In genomic region chr17:49952209-49952911, GRCh38 we compare ENCODE assay signal across 8 cellular contexts. TPM values are rescaled to one million over a fixed set of nuclear protein-coding genes. Genes with fewer than 3 reads are reported as not detected.
DNase-seq lines count a peak whose midpoint lies in the region; ATAC-seq and TF ChIP-seq lines count a peak whose summit lies in the region.

No MANE protein-coding gene starts in this region.

- POLR2A ChIA-PET in activated CD4-positive, alpha-beta memory T cell treated with anti-CD3 and anti-CD28 coated beads for 36 hours (lab: Charles Lee): interaction anchor here (0.7 to 1.5 kb wide), 2 partner anchors 43 to 45 kb away, joined by 3 to 9 read pairs; partner anchors contain the start of gene DLX3

- H3K9me3 Mint-ChIP-seq in CD4-positive, CD25-positive, alpha-beta regulatory T cell: peaks cover 0 to 8% (median 0%) of the 10 kb centered on the region in 7 donors
- no peaks in the 10 kb centered on the region for H3K9me3 Mint-ChIP-seq in activated CD4-positive, alpha-beta memory T cell treated with anti-CD3 and anti-CD28 coated beads for 36 hours

- peak overlapping the region in 1 of 4 donors; percentile 48 for H3K4me3 Mint-ChIP-seq in CD4-positive, CD25-positive, alpha-beta regulatory T cell
- H3K4me3 Mint-ChIP-seq in activated CD4-positive, alpha-beta memory T cell treated with anti-CD3 and anti-CD28 coated beads for 36 hours: no peak overlapping the region

- H3K4me1 ChIP-seq in CD4-positive, CD25-positive, alpha-beta regulatory T cell (ENCODE audit: control insufficient read depth, insufficient read depth, low read length, poor library complexity, severe bottlenecking): no peaks in the 10 kb centered on the region
- H3K4me1 ChIP-seq in effector memory CD4-positive, alpha-beta T cell (ENCODE audit: control insufficient read depth, insufficient read depth, low read length, poor library complexity, severe bottlenecking): no peaks in the 10 kb centered on the region

- intact Hi-C loops in activated CD4-positive, alpha-beta memory T cell treated with anti-CD3 and anti-CD28 coated beads for 36 hours (cut with micrococcal nuclease): loop anchor here (1.0 to 10.0 kb wide), 3 partner anchors 42 to 68 kb away; no protein-coding TSS in a partner anchor

- CTCF ChIA-PET in activated CD4-positive, alpha-beta memory T cell treated with anti-CD3 and anti-CD28 coated beads for 36 hours (lab: Charles Lee): interaction anchor here (0.5 to 11.8 kb wide), 41 partner anchors 9 to 970 kb away, joined by 3 to 264 read pairs (median 4); partner anchors contain the start of genes DLX3 and DLX4

- no peaks in the 10 kb centered on the region for H3K4me1 Mint-ChIP-seq in CD4-positive, CD25-positive, alpha-beta regulatory T cell
- no peaks in the 10 kb centered on the region for H3K4me1 Mint-ChIP-seq in activated CD4-positive, alpha-beta memory T cell treated with anti-CD3 and anti-CD28 coated beads for 36 hours (ENCODE audit: low read depth)

- H3K27ac Mint-ChIP-seq in CD4-positive, CD25-positive, alpha-beta regulatory T cell: no peak overlapping the region
- no peak overlapping the region for H3K27ac Mint-ChIP-seq in activated CD4-positive, alpha-beta memory T cell treated with anti-CD3 and anti-CD28 coated beads for 36 hours

- no peak overlapping the region for H3K4me3 ChIP-seq in CD4-positive, CD25-positive, alpha-beta regulatory T cell (ENCODE audit: low read depth, low read length)
- no peak overlapping the region for H3K4me3 ChIP-seq in HFF-Myc (replicated peaks; ENCODE audit: low read depth, low read length)
- H3K4me3 ChIP-seq in effector memory CD4-positive, alpha-beta T cell (ENCODE audit: insufficient read depth, low read depth, low read length, poor library complexity, severe bottlenecking): no peak overlapping the region

- no peaks in the 10 kb centered on the region for H3K36me3 Mint-ChIP-seq in CD4-positive, CD25-positive, alpha-beta regulatory T cell
- no peaks in the 10 kb centered on the region for H3K36me3 Mint-ChIP-seq in activated CD4-positive, alpha-beta memory T cell treated with anti-CD3 and anti-CD28 coated beads for 36 hours

- peak; percentile 56 to 78 (median 73) for DNase-seq in CD4-positive, CD25-positive, alpha-beta regulatory T cell
- no peak for DNase-seq in HFF-Myc (ENCODE audit: extremely low read depth, low read depth)
- peak; percentile 68 for DNase-seq in NCI-H748 (lab: John Stamatoyannopoulos, UW; ENCODE audit: unreplicated experiment)
- DNase-seq in activated CD4-positive, alpha-beta memory T cell treated with anti-CD3 and anti-CD28 coated beads for 36 hours: peak; percentile 88
- DNase-seq in effector memory CD4-positive, alpha-beta T cell: peak; percentile 44 to 65 (median 61)
- peak; percentile 79 for DNase-seq in myocyte (ENCODE audit: low read depth)
- DNase-seq in stimulated activated CD8-positive, alpha-beta memory T cell treated with anti-CD3 and anti-CD28 coated beads, Interleukin-7, amount 100 ng/mL, for 4 hours (ENCODE audit: low read depth in 2 of 2): peak; percentile 58 to 65

- ATAC-seq in CD4-positive, CD25-positive, alpha-beta regulatory T cell (ENCODE audit: low read depth in 2 of 2): peak; percentile 75 to 81
- no peak for ATAC-seq in HG03571 (IDR thresholded peaks at IDR 0.05; ENCODE audit: unreplicated experiment)

- peaks cover 60% of the 10 kb centered on the region for H3K27me3 Mint-ChIP-seq in CD4-positive, CD25-positive, alpha-beta regulatory T cell
- peaks cover 47% of the 10 kb centered on the region for H3K27me3 Mint-ChIP-seq in activated CD4-positive, alpha-beta memory T cell treated with anti-CD3 and anti-CD28 coated beads for 36 hours

- H3K9me3 ChIP-seq in CD4-positive, CD25-positive, alpha-beta regulatory T cell (ENCODE audit: control insufficient read depth in 2 of 2, low read length in 2 of 2): no peaks in the 10 kb centered on the region
- no peaks in the 10 kb centered on the region for H3K9me3 ChIP-seq in effector memory CD4-positive, alpha-beta T cell (ENCODE audit: control insufficient read depth, low read length)

- no peak overlapping the region for H3K27ac ChIP-seq in CD4-positive, CD25-positive, alpha-beta regulatory T cell (ENCODE audit: insufficient read depth, low read length, poor library complexity, severe bottlenecking)
- H3K27ac ChIP-seq in effector memory CD4-positive, alpha-beta T cell (ENCODE audit: insufficient read depth, low read length, poor library complexity, severe bottlenecking): no peak overlapping the region

- no peaks in the 10 kb centered on the region for H3K27me3 ChIP-seq in CD4-positive, CD25-positive, alpha-beta regulatory T cell (ENCODE audit: control insufficient read depth, insufficient read depth, low read length)
- peaks cover 11% of the 10 kb centered on the region for H3K27me3 ChIP-seq in effector memory CD4-positive, alpha-beta T cell (replicated peaks; ENCODE audit: control insufficient read depth, insufficient read depth, low read length, poor library complexity, severe bottlenecking)

- no peaks in the 10 kb centered on the region for H3K36me3 ChIP-seq in CD4-positive, CD25-positive, alpha-beta regulatory T cell (ENCODE audit: control insufficient read depth, insufficient read depth, low read length)
- H3K36me3 ChIP-seq in effector memory CD4-positive, alpha-beta T cell (ENCODE audit: control insufficient read depth, insufficient read depth, low read length): no peaks in the 10 kb centered on the region

- peak; percentile 96 for TF ChIP-seq CTCF in HFF-Myc (IDR thresholded peaks at IDR 0.05; ENCODE audit: low read depth, low read length, missing control alignments)

RNA-seq across cellular contexts. Expression of gene DLX4, which starts 16.6 kb away (rescaled TPM):
- total RNA-seq in CD4-positive, CD25-positive, alpha-beta regulatory T cell: not detected
- polyA plus RNA-seq in CD4-positive, CD25-positive, alpha-beta regulatory T cell: not detected
- total RNA-seq in activated CD4-positive, alpha-beta memory T cell treated with anti-CD3 and anti-CD28 coated beads for 36 hours: under 1 TPM; 0.52 to 0.87 TPM
- not detected in 2 replicates for total RNA-seq in myocyte
- 0.33 TPM for polyA plus RNA-seq in myocyte (2012)

RNA-seq across cellular contexts. Expression of gene DLX3, which starts 42.7 kb away (rescaled TPM):
- not detected for total RNA-seq in CD4-positive, CD25-positive, alpha-beta regulatory T cell
- polyA plus RNA-seq in CD4-positive, CD25-positive, alpha-beta regulatory T cell: under 1 TPM in 2 of 4 donors, not detected in 2; 0.06 to 0.09 TPM
- not detected for total RNA-seq in activated CD4-positive, alpha-beta memory T cell treated with anti-CD3 and anti-CD28 coated beads for 36 hours
- 0.13 and 1.1 TPM in 2 replicates for total RNA-seq in myocyte
- polyA plus RNA-seq in myocyte (2012): 0.05 TPM
